28 cellular contexts compared by ENCODE assay signal in the genomic region with DNA sequence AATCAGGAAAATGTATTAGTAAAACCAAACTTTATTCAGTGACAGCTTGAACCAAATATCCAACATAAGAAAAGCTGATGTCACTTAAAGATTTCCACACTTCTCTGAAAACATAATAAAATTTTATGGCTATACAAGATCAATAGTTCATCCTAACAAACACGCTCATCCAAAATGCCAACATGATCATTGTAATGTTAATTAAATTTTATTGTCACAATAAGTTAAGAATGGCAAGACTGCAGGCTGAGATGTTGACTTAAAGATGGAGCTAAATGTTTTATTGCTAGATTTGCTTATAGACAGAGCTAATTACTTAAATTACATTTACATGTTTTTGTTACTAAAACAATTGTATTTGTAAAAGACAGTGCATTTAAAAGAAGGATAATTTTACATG.
"Had no signal": no experiment of that assay in that cellular context is flagged by ENCODE, and none has a peak within 500 bp of the region (broad histone marks: within the 10 kb centered on the region; RNA-seq: fewer than 3 reads in every experiment).

No MANE protein-coding gene starts in this region.

- H3K27ac ChIP-seq: stomach, suprapubic skin, testis, thoracic aorta, thyroid gland, tibial artery, tibial nerve, transverse colon, upper lobe of left lung, upper lobe of right lung, uterus, vagina had no signal

- H3K27me3 ChIP-seq: stomach, suprapubic skin, testis, thyroid gland, tibial artery, tibial nerve, transverse colon, upper lobe of left lung, upper lobe of right lung, uterus, vagina had no signal

- H3K36me3 ChIP-seq: stomach, suprapubic skin, thoracic aorta, thyroid gland, tibial artery, tibial nerve, transverse colon, upper lobe of left lung, upper lobe of right lung, uterus, vagina had no signal

- H3K4me3 ChIP-seq: stomach, suprapubic skin, testis, thoracic aorta, thyroid gland, tibial artery, tibial nerve, transverse colon, upper lobe of left lung, upper lobe of right lung, uterus, vagina had no signal

- H3K9me3 ChIP-seq: stomach, suprapubic skin, testis, thoracic aorta, thyroid gland, tibial artery, tibial nerve, transverse colon, upper lobe of left lung, upper lobe of right lung, uterus, vagina had no signal

- H3K4me3 Mint-ChIP-seq: stimulated activated effector memory CD8-positive, alpha-beta T cell treated with anti-CD3 and anti-CD28 coated beads, Interleukin-12 subunit alpha, Interleukin-12 subunit beta, amount 100 ng/mL, for 72 hours; stimulated activated memory B cell treated with anti-CD40 and anti-IgM and Interleukin-4, amounts not matched to agents 10 μg/mL and 1 μg/mL and 100 μg/mL, for 72 hours; stimulated activated naive B cell treated with anti-CD40 and anti-IgM and Interleukin-4, amounts not matched to agents 10 μg/mL and 1 μg/mL and 100 μg/mL, for 72 hours; stimulated activated naive CD8-positive, alpha-beta T cell treated with anti-CD3 and anti-CD28 coated beads, Interleukin-15, amount 100 ng/mL, for 72 hours; stimulated activated naive CD8-positive, alpha-beta T cell treated with anti-CD3 and anti-CD28 coated beads, Interleukin-15, Interleukin-2, amounts not matched to agents 100 ng/mL and 50 ng/mL, for 24 hours; type B pancreatic cell had no signal

- H3K4me1 Mint-ChIP-seq: stimulated activated effector memory CD8-positive, alpha-beta T cell treated with anti-CD3 and anti-CD28 coated beads, Interleukin-12 subunit alpha, Interleukin-12 subunit beta, amount 100 ng/mL, for 72 hours; stimulated activated memory B cell treated with anti-CD40 and anti-IgM and Interleukin-4, amounts not matched to agents 10 μg/mL and 1 μg/mL and 100 μg/mL, for 72 hours; stimulated activated naive B cell treated with anti-CD40 and anti-IgM and Interleukin-4, amounts not matched to agents 10 μg/mL and 1 μg/mL and 100 μg/mL, for 72 hours; stimulated activated naive CD8-positive, alpha-beta T cell treated with anti-CD3 and anti-CD28 coated beads, Interleukin-15, amount 100 ng/mL, for 72 hours had no signal

- H3K36me3 Mint-ChIP-seq: stimulated activated effector memory CD8-positive, alpha-beta T cell treated with anti-CD3 and anti-CD28 coated beads, Interleukin-12 subunit alpha, Interleukin-12 subunit beta, amount 100 ng/mL, for 72 hours; stimulated activated memory B cell treated with anti-CD40 and anti-IgM and Interleukin-4, amounts not matched to agents 10 μg/mL and 1 μg/mL and 100 μg/mL, for 72 hours; stimulated activated naive B cell treated with anti-CD40 and anti-IgM and Interleukin-4, amounts not matched to agents 10 μg/mL and 1 μg/mL and 100 μg/mL, for 72 hours; type B pancreatic cell had no signal

- DNase-seq: stimulated activated CD4-positive, alpha-beta T cell treated with anti-CD3 and anti-CD28 coated beads, Interleukin-2, amount 100 ng/mL, for 48 hours; stimulated activated CD4-positive, alpha-beta T cell treated with anti-CD3 and anti-CD28 coated beads, Interleukin-4, amount 100 ng/mL, for 1 hour; stimulated activated CD4-positive, alpha-beta T cell treated with anti-CD3 and anti-CD28 coated beads, Interleukin-4, amount 100 ng/mL, for 24 hours; stimulated activated CD4-positive, alpha-beta T cell treated with anti-CD3 and anti-CD28 coated beads, Interleukin-4, amount 100 ng/mL, for 4 hours; stimulated activated CD8-positive, alpha-beta memory T cell treated with anti-CD3 and anti-CD28 coated beads, Interleukin-4, amount 100 ng/mL, for 48 hours; stimulated activated naive B cell treated with anti-CD40 and anti-IgM and Interleukin-4, amounts not matched to agents 10 μg/mL and 1 μg/mL and 100 μg/mL, for 72 hours; stimulated activated naive CD4-positive, alpha-beta T cell; stimulated activated naive CD4-positive, alpha-beta T cell treated with Interleukin-2 at 50 U/mL for 16 hours; stimulated activated naive CD8-positive, alpha-beta T cell treated with anti-CD3 and anti-CD28 coated beads, Interleukin-15, amount 100 ng/mL, for 72 hours; stimulated activated naive CD8-positive, alpha-beta T cell treated with anti-CD3 and anti-CD28 coated beads, Interleukin-15, Interleukin-2, amounts not matched to agents 100 U/mL and 50 U/mL, for 24 hours; stomach; substantia nigra; testis; thyroid gland; tibial artery; transverse colon; trophoblast cell; upper lobe of left lung; upper lobe of right lung; uterus had no signal

- H3K4me1 ChIP-seq: stomach, suprapubic skin, testis, thyroid gland, tibial artery, tibial nerve, transverse colon, upper lobe of left lung, upper lobe of right lung, uterus, vagina had no signal

- H3K9me3 Mint-ChIP-seq: stimulated activated memory B cell treated with anti-CD40 and anti-IgM and Interleukin-4, amounts not matched to agents 10 μg/mL and 1 μg/mL and 100 μg/mL, for 72 hours; stimulated activated naive B cell treated with anti-CD40 and anti-IgM and Interleukin-4, amounts not matched to agents 10 μg/mL and 1 μg/mL and 100 μg/mL, for 72 hours; stimulated activated naive CD8-positive, alpha-beta T cell treated with anti-CD3 and anti-CD28 coated beads, Interleukin-15, amount 100 ng/mL, for 72 hours; stimulated activated naive CD8-positive, alpha-beta T cell treated with anti-CD3 and anti-CD28 coated beads, Interleukin-15, Interleukin-2, amounts not matched to agents 100 ng/mL and 50 ng/mL, for 24 hours; type B pancreatic cell had no signal

- H3K27me3 Mint-ChIP-seq: stimulated activated memory B cell treated with anti-CD40 and anti-IgM and Interleukin-4, amounts not matched to agents 10 μg/mL and 1 μg/mL and 100 μg/mL, for 72 hours; stimulated activated naive B cell treated with anti-CD40 and anti-IgM and Interleukin-4, amounts not matched to agents 10 μg/mL and 1 μg/mL and 100 μg/mL, for 72 hours; stimulated activated naive CD8-positive, alpha-beta T cell treated with anti-CD3 and anti-CD28 coated beads, Interleukin-15, amount 100 ng/mL, for 72 hours; stimulated activated naive CD8-positive, alpha-beta T cell treated with anti-CD3 and anti-CD28 coated beads, Interleukin-15, Interleukin-2, amounts not matched to agents 100 ng/mL and 50 ng/mL, for 24 hours; type B pancreatic cell had no signal

- ATAC-seq: stimulated activated effector memory CD8-positive, alpha-beta T cell treated with anti-CD3 and anti-CD28 coated beads, Interleukin-12 subunit alpha, Interleukin-12 subunit beta, amount 100 ng/mL, for 72 hours; stimulated activated memory B cell treated with anti-CD40 and anti-IgM and Interleukin-4, amounts not matched to agents 10 μg/mL and 1 μg/mL and 100 μg/mL, for 72 hours; stimulated activated naive B cell treated with anti-CD40 and anti-IgM and Interleukin-4, amounts not matched to agents 10 μg/mL and 1 μg/mL and 100 μg/mL, for 72 hours; stimulated activated naive CD8-positive, alpha-beta T cell treated with anti-CD3 and anti-CD28 coated beads, Interleukin-15, amount 100 ng/mL, for 72 hours; stimulated activated naive CD8-positive, alpha-beta T cell treated with anti-CD3 and anti-CD28 coated beads, Interleukin-15, Interleukin-2, amounts not matched to agents 100 U/mL and 50 U/mL, for 24 hours; upper lobe of right lung had no signal

- H3K27ac Mint-ChIP-seq: stimulated activated effector memory CD8-positive, alpha-beta T cell treated with anti-CD3 and anti-CD28 coated beads, Interleukin-12 subunit alpha, Interleukin-12 subunit beta, amount 100 ng/mL, for 72 hours; stimulated activated memory B cell treated with anti-CD40 and anti-IgM and Interleukin-4, amounts not matched to agents 10 μg/mL and 1 μg/mL and 100 μg/mL, for 72 hours; stimulated activated naive B cell treated with anti-CD40 and anti-IgM and Interleukin-4, amounts not matched to agents 10 μg/mL and 1 μg/mL and 100 μg/mL, for 72 hours; stimulated activated naive CD8-positive, alpha-beta T cell treated with anti-CD3 and anti-CD28 coated beads, Interleukin-15, amount 100 ng/mL, for 72 hours; stimulated activated naive CD8-positive, alpha-beta T cell treated with anti-CD3 and anti-CD28 coated beads, Interleukin-15, Interleukin-2, amounts not matched to agents 100 ng/mL and 50 ng/mL, for 24 hours; type B pancreatic cell had no signal
